20 cellular contexts compared by ENCODE assay signal in genomic region chr6:126831461-126831860, GRCh38.
DNase-seq lines count a peak whose midpoint lies in the region; ATAC-seq, FAIRE-seq and TF ChIP-seq lines count a peak whose summit lies in the region.
"Had no signal": no experiment of that assay in that cellular context is flagged by ENCODE, and none has a peak within 500 bp of the region (broad histone marks: within the 10 kb centered on the region; RNA-seq: fewer than 3 reads in every experiment).

No MANE protein-coding gene starts in this region.

- H3K36me3 ChIP-seq in brain microvascular endothelial cell (replicated peaks) (no peaks in the 10 kb centered on the region), endothelial cell of umbilical vein (ENCODE audit: control insufficient read depth in 2 of 2, extremely low read depth in 1 of 2, insufficient read depth in 2 of 2, low read length in 2 of 2) (no peaks in the 10 kb centered on the region)
- H3K36me3 ChIP-seq: BE2C, HAP-1 had no signal

- peak overlapping the region; percentile 56 for H2AFZ ChIP-seq in endothelial cell of umbilical vein (ENCODE audit: low read depth, low read length)

- DNase-seq in EH (ENCODE audit: low read depth) (peak; percentile 1), brain microvascular endothelial cell (no peak), endothelial cell of umbilical vein (ENCODE audit: low read depth, low spot score) (peak; percentile 72), nephron progenitor cell (no peak)
- DNase-seq: BE2C; CD8-positive, alpha-beta T cell; COR-L47; DMS153; DMS79 treated with DMSO at 0.1 percent for 48 hours; GDM1 had no signal

- no peak for TF ChIP-seq POLR2A in endothelial cell of umbilical vein (IDR thresholded peaks at IDR 0.05; ENCODE audit: low read depth, low read length)

- POLR2A ChIA-PET in endothelial cell of umbilical vein (lab: Charles Lee), result no interaction called here

- intact Hi-C loops in endothelial cell of umbilical vein (cut with micrococcal nuclease), result loop anchor here (1.0 to 2.0 kb wide), 3 partner anchors 58 to 223 kb away; no protein-coding TSS in a partner anchor

- H3K79me2 ChIP-seq in endothelial cell of umbilical vein (ENCODE audit: control insufficient read depth, insufficient read depth, low read length), result no peaks in the 10 kb centered on the region

- no TSS peak for BruUV-seq in endothelial cell of umbilical vein (replicated peaks; lab: Mats Ljungman, UMichigan)

- H3K9me3 ChIP-seq in endothelial cell of umbilical vein (replicated peaks; ENCODE audit: control insufficient read depth, insufficient read depth, low read length), result no peaks in the 10 kb centered on the region
- H3K9me3 ChIP-seq: BE2C, HAP-1 had no signal

- no peaks in the 10 kb centered on the region for H3K27me3 ChIP-seq in brain microvascular endothelial cell (replicated peaks)
- H3K27me3 ChIP-seq in endothelial cell of umbilical vein (ENCODE audit: control insufficient read depth in 2 of 2, insufficient read depth in 2 of 2, low read length in 2 of 2), result no peaks in the 10 kb centered on the region
- H3K27me3 ChIP-seq: BE2C had no signal

- H3K4me2 ChIP-seq in endothelial cell of umbilical vein (ENCODE audit: insufficient read depth, low read length), result peak overlapping the region; percentile 88

- H3K9ac ChIP-seq in endothelial cell of umbilical vein (replicated peaks; ENCODE audit: extremely low read depth, insufficient read depth, low read length), result peak overlapping the region; percentile 64

- H3K27ac Mint-ChIP-seq in nephron progenitor cell, result peak overlapping the region; percentile 48
- H3K27ac Mint-ChIP-seq: CD8-positive, alpha-beta T cell had no signal

- no peak overlapping the region for H3K4me3 Mint-ChIP-seq in nephron progenitor cell
- H3K4me3 Mint-ChIP-seq: CD8-positive, alpha-beta T cell had no signal

- TF ChIP-seq CTCF in brain microvascular endothelial cell (IDR thresholded peaks at IDR 0.05; ENCODE audit: low read depth, low read length, missing control alignments) (no peak), endothelial cell of umbilical vein (IDR thresholded peaks at IDR 0.05; ENCODE audit: extremely low read depth in 1 of 2, insufficient read depth in 1 of 2, low read depth in 1 of 2, low read length in 2 of 2) (no peak), nephron progenitor cell (IDR thresholded peaks at IDR 0.05) (no peak)

- in situ Hi-C loops in brain microvascular endothelial cell (cut with HindIII; ENCODE audit: low pct_ligation_motif_present, low sequenced_read_pairs), result no loop called here

- H3K36me3 Mint-ChIP-seq in nephron progenitor cell (ENCODE audit: low read depth), result peaks cover 7% of the 10 kb centered on the region
- H3K36me3 Mint-ChIP-seq: CD8-positive, alpha-beta T cell had no signal

- no peaks in the 10 kb centered on the region for H3K9me1 ChIP-seq in endothelial cell of umbilical vein (replicated peaks; ENCODE audit: control insufficient read depth, extremely low read depth, insufficient read depth, low read length)

- CTCF ChIA-PET in endothelial cell of umbilical vein (lab: Charles Lee), result interaction anchor here (1.0 to 3.0 kb wide), 3 partner anchors 11 to 27 kb away, joined by 6 to 17 read pairs (median 7); no protein-coding TSS in a partner anchor

- H3K9me3 Mint-ChIP-seq in nephron progenitor cell, result peaks cover 4% of the 10 kb centered on the region
- H3K9me3 Mint-ChIP-seq: CD8-positive, alpha-beta T cell had no signal

- peak overlapping the region; percentile 4 for H3K27ac ChIP-seq in brain microvascular endothelial cell
- H3K27ac ChIP-seq in endothelial cell of umbilical vein (ENCODE audit: insufficient read depth, low read depth, low read length), result peak overlapping the region; percentile 88
- H3K27ac ChIP-seq: C4-2B had no signal

- H3K4me1 ChIP-seq in endothelial cell of umbilical vein (ENCODE audit: control insufficient read depth, extremely low read depth, insufficient read depth, low read length), result peaks cover 20% of the 10 kb centered on the region
- H3K4me1 ChIP-seq: BE2C, HAP-1 had no signal

- ATAC-seq in HG03460 (IDR thresholded peaks at IDR 0.05; ENCODE audit: unreplicated experiment) (no peak), GM18498 (IDR thresholded peaks at IDR 0.05; ENCODE audit: unreplicated experiment) (no peak), HG02571 (IDR thresholded peaks at IDR 0.05; ENCODE audit: unreplicated experiment) (no peak), HG02588 (IDR thresholded peaks at IDR 0.05; ENCODE audit: unreplicated experiment) (no peak)
- ATAC-seq: CD8-positive, alpha-beta T cell had no signal

- H3K4me3 ChIP-seq in brain microvascular endothelial cell (ENCODE audit: low read depth, low read length), result no peak overlapping the region
- H3K4me3 ChIP-seq in endothelial cell of umbilical vein (replicated peaks in 1 of 3; ENCODE audit: insufficient read depth in 1 of 3, low read depth in 1 of 3, low read length in 3 of 3), result no peak overlapping the region
- H3K4me3 ChIP-seq: HAP-1 had no signal

- no peaks in the 10 kb centered on the region for H4K20me1 ChIP-seq in endothelial cell of umbilical vein (replicated peaks; ENCODE audit: control insufficient read depth, extremely low read depth, insufficient read depth, low read length)

- peak; percentile 64 for FAIRE-seq in endothelial cell of umbilical vein (lab: Jason Lieb, UNC)
- FAIRE-seq: D721Med, GM12892, GM19239, H1 had no signal

- H3K4me1 Mint-ChIP-seq in nephron progenitor cell, result peaks cover 21% of the 10 kb centered on the region

- dilution Hi-C loops in endothelial cell of umbilical vein (cut with MboI; ENCODE audit: extremely low pct_ligation_motif_present, low sequenced_read_pairs), result no loop called here

- no peaks in the 10 kb centered on the region for H3K27me3 Mint-ChIP-seq in nephron progenitor cell (ENCODE audit: low read depth, poor library complexity)

TF ChIP-seq in endothelial cell of umbilical vein, 7 proteins besides CTCF, POLR2A, EP300 and RAD21:
- TF ChIP-seq JUN (IDR thresholded peaks at IDR 0.05; ENCODE audit: borderline replicate concordance, insufficient read depth, insufficient read length, low read depth) (peak; percentile 43), FOS (IDR thresholded peaks at IDR 0.05; ENCODE audit: borderline replicate concordance, insufficient read depth, low read length) (peak; percentile 55), MAX (IDR thresholded peaks at IDR 0.05; ENCODE audit: insufficient read depth, insufficient read length) (no peak)

Comparison
In these comparisons a context has a peak if more than half of its experiments do, and no peak if none do; other contexts are left out.
1. DNase-seq: peak in EH (single experiment) and endothelial cell of umbilical vein (single experiment); none in brain microvascular endothelial cell (single experiment) and nephron progenitor cell (single experiment).